ENCODE assay signal across 9 cellular contexts in the genomic region with DNA sequence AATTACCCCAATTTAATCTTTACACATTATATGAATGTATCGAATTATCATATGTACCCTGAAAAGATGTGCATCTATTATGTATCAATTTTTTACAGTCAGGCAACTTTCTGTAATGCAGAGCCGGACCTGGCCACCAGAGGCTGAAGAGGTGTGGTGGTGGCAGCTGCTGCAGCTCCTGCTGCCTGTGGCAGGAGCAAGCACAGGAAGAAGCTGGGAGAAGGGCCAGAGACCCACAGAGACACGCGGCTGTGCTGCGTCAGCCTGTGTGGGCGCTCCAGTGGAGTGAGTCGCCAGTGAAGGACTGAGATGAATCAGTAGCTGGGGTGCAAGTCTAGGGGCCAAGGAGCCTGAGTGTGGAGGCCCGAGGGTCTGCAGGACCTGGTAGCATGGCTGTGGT.
DNase-seq lines count a peak whose midpoint lies in the region; ATAC-seq and TF ChIP-seq lines count a peak whose summit lies in the region.
"Had no signal": no experiment of that assay in that cellular context is flagged by ENCODE, and none has a peak within 500 bp of the region (broad histone marks: within the 10 kb centered on the region; RNA-seq: fewer than 3 reads in every experiment).

No MANE protein-coding gene starts in this region.

- H3K4me1 ChIP-seq in psoas muscle = no peaks in the 10 kb centered on the region

- no peaks in the 10 kb centered on the region for H3K36me3 ChIP-seq in psoas muscle (ENCODE audit: insufficient read depth in 1 of 2, low read depth in 1 of 2)

- 85 to 87% (median 86%) methylated on average over 8 of the region's 8 CpGs for WGBS in psoas muscle, 3 donors

- H3K27ac ChIP-seq in psoas muscle = no peak overlapping the region

- no peak for TF ChIP-seq CTCF in psoas muscle (IDR thresholded peaks at IDR 0.05)

- no peak overlapping the region for H3K4me3 ChIP-seq in psoas muscle

- H3K27me3 ChIP-seq in psoas muscle (ENCODE audit: insufficient read depth in 3 of 3, low read length in 2 of 3) = no peaks in the 10 kb centered on the region

- DNase-seq in stimulated activated CD4-positive, alpha-beta T cell treated with anti-CD3 and anti-CD28 coated beads, Interleukin-15, amount 100 ng/mL, for 48 hours (ENCODE audit: low read depth in 2 of 2) = peak; percentile 7 to 35
- no peak for DNase-seq in stimulated activated CD4-positive, alpha-beta T cell treated with anti-CD3 and anti-CD28 coated beads, Interleukin-4, amount 100 ng/mL, for 4 hours
- DNase-seq in RPMI8226 (peak; percentile 68), iPS-NIHi11 (ENCODE audit: low spot score) (peak; percentile 39), cerebellum (ENCODE audit: low spot score) (no peak), psoas muscle (no peak)
- DNase-seq: KBM-7 had no signal

- ATAC-seq in HG02763 (IDR thresholded peaks at IDR 0.05; ENCODE audit: unreplicated experiment) = no peak
- ATAC-seq in psoas muscle = no peak
- no peak for ATAC-seq in GM21367 (IDR thresholded peaks at IDR 0.05; ENCODE audit: unreplicated experiment)

- intact Hi-C loops in psoas muscle (cut with DNase I) = no loop called here

- H3K9me3 ChIP-seq in psoas muscle = no peaks in the 10 kb centered on the region

Comparison
In these comparisons a context has a peak if more than half of its experiments do, and no peak if none do; other contexts are left out.
1. DNase-seq: peak in stimulated activated CD4-positive, alpha-beta T cell treated with anti-CD3 and anti-CD28 coated beads, Interleukin-15, amount 100 ng/mL, for 48 hours (2 of 2), RPMI8226 (single experiment) and iPS-NIHi11 (single experiment); none in stimulated activated CD4-positive, alpha-beta T cell treated with anti-CD3 and anti-CD28 coated beads, Interleukin-4, amount 100 ng/mL, for 4 hours (0 of 2), cerebellum (single experiment) and psoas muscle (0 of 2).